12 cellular contexts compared by ENCODE assay signal in the genomic region with DNA sequence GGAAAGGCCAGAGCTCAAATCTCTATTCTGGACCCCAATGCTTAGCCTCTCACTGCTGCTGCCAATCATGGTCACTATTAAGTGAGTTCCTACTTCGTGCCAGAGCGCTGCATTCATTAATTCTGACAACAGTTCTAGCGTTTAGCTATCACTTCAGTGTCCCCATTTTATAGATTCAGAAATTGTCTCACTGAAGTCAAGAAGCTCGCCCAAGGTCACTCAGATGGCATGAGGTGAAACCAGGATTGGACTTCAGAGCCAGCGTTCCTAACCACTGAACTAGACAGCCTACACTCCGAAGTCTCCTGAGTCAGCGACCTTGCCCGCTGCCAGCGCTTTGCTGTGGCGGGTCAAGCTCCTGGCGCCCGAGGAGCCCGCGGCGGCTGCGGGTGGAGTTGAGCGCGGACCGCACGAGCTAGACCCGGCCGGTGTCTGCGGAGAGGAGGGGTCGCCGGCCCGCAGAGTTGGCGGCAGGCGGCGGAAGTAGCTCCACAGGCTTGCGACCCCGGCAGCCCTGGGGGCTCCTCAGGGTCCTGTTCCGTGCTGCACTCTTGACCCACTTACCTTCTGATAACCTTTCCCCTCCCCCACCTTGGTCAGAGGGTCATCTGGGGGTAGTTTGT. TPM values are rescaled to one million over a fixed set of nuclear protein-coding genes. Genes with fewer than 3 reads are reported as not detected.
A peak's percentile ranks its signal among the peaks of the same experiment; 100 is the strongest.
DNase-seq lines count a peak whose midpoint lies in the region; ATAC-seq and TF ChIP-seq lines count a peak whose summit lies in the region.
"Had no signal": no experiment of that assay in that cellular context is flagged by ENCODE, and none has a peak within 500 bp of the region (broad histone marks: within the 10 kb centered on the region; RNA-seq: fewer than 3 reads in every experiment).

No MANE protein-coding gene starts in this region.

- peaks cover 44% of the 10 kb centered on the region for H3K27me3 Mint-ChIP-seq in activated naive CD8-positive, alpha-beta T cell
- peaks cover 80% of the 10 kb centered on the region for H3K27me3 Mint-ChIP-seq in activated naive CD8-positive, alpha-beta T cell treated with anti-CD3 and anti-CD28 coated beads for 36 hours

- TF ChIP-seq CTCF in testis (IDR thresholded peaks at IDR 0.05) (no peak), gastrocnemius medialis (IDR thresholded peaks at IDR 0.05 in 4 of 5, conservative IDR thresholded peaks at IDR 0.05 in 1 of 5) (no peak)

- no peak overlapping the region for H2BK120ac ChIP-seq in mesendoderm (ENCODE audit: low read depth, low read length)

- H2BK15ac ChIP-seq in mesendoderm (replicated peaks; ENCODE audit: low read depth), result no peak overlapping the region

- intact Hi-C loops in testis (cut with DNase I; ENCODE audit: low total_unique reads) (no loop called here), gastrocnemius medialis (cut with DNase I; ENCODE audit: low total_unique reads) (no loop called here)

- H3K4me1 ChIP-seq in duodenal mucosa (ENCODE audit: control insufficient read depth in 1 of 2, insufficient read depth in 2 of 2, low read length in 2 of 2) (peaks cover 9 to 21% of the 10 kb centered on the region in 2 donors), mesendoderm (ENCODE audit: control insufficient read depth, low read depth, low read length) (peaks cover 8% of the 10 kb centered on the region), testis (peaks cover 15% of the 10 kb centered on the region), gastrocnemius medialis (no peaks in the 10 kb centered on the region)
- no peaks in the 10 kb centered on the region for H3K4me1 ChIP-seq in effector memory CD4-positive, alpha-beta T cell (ENCODE audit: control insufficient read depth, insufficient read depth, low read length, poor library complexity, severe bottlenecking)

- no peak overlapping the region for H3K27ac Mint-ChIP-seq in activated naive CD8-positive, alpha-beta T cell
- no peak overlapping the region for H3K27ac Mint-ChIP-seq in activated naive CD8-positive, alpha-beta T cell treated with anti-CD3 and anti-CD28 coated beads for 36 hours
- H3K27ac Mint-ChIP-seq: T-helper 2 cell treated with Interferon-gamma antibody and Interleukin-4, amounts not matched to agents 5 μg/mL and 100 μg/mL, for 36 hours had no signal

- H3K27me3 ChIP-seq in duodenal mucosa (ENCODE audit: control insufficient read depth in 1 of 2, insufficient read depth in 2 of 2, low read length in 2 of 2), result peaks cover 8 to 34% of the 10 kb centered on the region in 2 donors
- no peaks in the 10 kb centered on the region for H3K27me3 ChIP-seq in mesendoderm (ENCODE audit: insufficient read depth, low read length, poor library complexity)
- H3K27me3 ChIP-seq in testis, result no peaks in the 10 kb centered on the region
- peaks cover 31 to 41% (median 39%) of the 10 kb centered on the region in 3 donors for H3K27me3 ChIP-seq in gastrocnemius medialis
- peaks cover 18% of the 10 kb centered on the region for H3K27me3 ChIP-seq in effector memory CD4-positive, alpha-beta T cell (replicated peaks; ENCODE audit: control insufficient read depth, insufficient read depth, low read length, poor library complexity, severe bottlenecking)

- H3K9ac ChIP-seq in duodenal mucosa (ENCODE audit: low read depth in 1 of 2, low read length in 2 of 2) (no peak overlapping the region), mesendoderm (ENCODE audit: low read length) (peak overlapping the region; percentile 65)

- ATAC-seq in gastrocnemius medialis, result no peak

- no peak overlapping the region for H2AK5ac ChIP-seq in mesendoderm (ENCODE audit: low read length)

- H2BK5ac ChIP-seq in mesendoderm (ENCODE audit: low read length), result no peak overlapping the region

- H3K18ac ChIP-seq in mesendoderm (ENCODE audit: low read length), result peak overlapping the region; percentile 13

- no peak overlapping the region for H4K5ac ChIP-seq in mesendoderm (ENCODE audit: low read length)

- H3K27ac ChIP-seq in duodenal mucosa (ENCODE audit: low read depth, low read length) (no peak overlapping the region), mesendoderm (ENCODE audit: low read depth, low read length) (no peak overlapping the region), testis (no peak overlapping the region), gastrocnemius medialis (no peak overlapping the region)
- no peak overlapping the region for H3K27ac ChIP-seq in effector memory CD4-positive, alpha-beta T cell (ENCODE audit: insufficient read depth, low read length, poor library complexity, severe bottlenecking)
- H3K27ac ChIP-seq: thoracic aorta had no signal

- WGBS in mesendoderm (ENCODE audit: extremely low coverage, insufficient coverage, low lambda C conversion rate), result no CpG with 5 or more reads among the region's 32 CpGs
- WGBS in testis, 2 donors, result 0 to 3% methylated on average over 20 to 27 of the region's 32 CpGs

- H3K4ac ChIP-seq in mesendoderm (ENCODE audit: low read depth, low read length), result no peak overlapping the region

- no peaks in the 10 kb centered on the region for H3K79me1 ChIP-seq in mesendoderm (ENCODE audit: low read length)

- no peaks in the 10 kb centered on the region for H3K79me2 ChIP-seq in mesendoderm (ENCODE audit: control insufficient read depth, insufficient read depth, low read length)

- peaks cover 17% of the 10 kb centered on the region for H3K4me1 Mint-ChIP-seq in activated naive CD8-positive, alpha-beta T cell (ENCODE audit: low read depth)
- H3K4me1 Mint-ChIP-seq in activated naive CD8-positive, alpha-beta T cell treated with anti-CD3 and anti-CD28 coated beads for 36 hours, result peaks cover 9% of the 10 kb centered on the region

- H3K36me3 Mint-ChIP-seq in activated naive CD8-positive, alpha-beta T cell, result no peaks in the 10 kb centered on the region
- H3K36me3 Mint-ChIP-seq in activated naive CD8-positive, alpha-beta T cell treated with anti-CD3 and anti-CD28 coated beads for 36 hours, result no peaks in the 10 kb centered on the region

- no peaks in the 10 kb centered on the region for H3K36me3 ChIP-seq in duodenal mucosa (ENCODE audit: control insufficient read depth in 1 of 2, insufficient read depth in 2 of 2, low read length in 2 of 2)
- no peaks in the 10 kb centered on the region for H3K36me3 ChIP-seq in mesendoderm (ENCODE audit: control insufficient read depth, insufficient read depth, low read length)
- no peaks in the 10 kb centered on the region for H3K36me3 ChIP-seq in testis (ENCODE audit: low read depth, missing control alignments)
- H3K36me3 ChIP-seq in gastrocnemius medialis, result no peaks in the 10 kb centered on the region
- H3K36me3 ChIP-seq in effector memory CD4-positive, alpha-beta T cell (ENCODE audit: control insufficient read depth, insufficient read depth, low read length), result no peaks in the 10 kb centered on the region
- H3K36me3 ChIP-seq: thoracic aorta had no signal

- peak overlapping the region; percentile 93 for H3K4me2 ChIP-seq in mesendoderm (ENCODE audit: low read length)

- no peak overlapping the region for H4K8ac ChIP-seq in mesendoderm (ENCODE audit: low read depth, low read length)

- no peaks in the 10 kb centered on the region for H3K9me3 ChIP-seq in duodenal mucosa (ENCODE audit: control insufficient read depth in 1 of 2, low read length in 2 of 2)
- H3K9me3 ChIP-seq in testis, result no peaks in the 10 kb centered on the region
- no peaks in the 10 kb centered on the region for H3K9me3 ChIP-seq in gastrocnemius medialis
- H3K9me3 ChIP-seq in effector memory CD4-positive, alpha-beta T cell (ENCODE audit: control insufficient read depth, low read length), result no peaks in the 10 kb centered on the region
- H3K9me3 ChIP-seq: thoracic aorta had no signal

- H3K56ac ChIP-seq in mesendoderm (ENCODE audit: low read length), result peak overlapping the region; percentile 93

- TF ChIP-seq POLR2A in testis (IDR thresholded peaks at IDR 0.05), result no peak
- TF ChIP-seq POLR2A in gastrocnemius medialis (IDR thresholded peaks at IDR 0.05), result no peak

- H3K4me3 ChIP-seq in duodenal mucosa (ENCODE audit: low read depth in 1 of 2, low read length in 2 of 2), result peak overlapping the region; percentile 60 to 70
- peak overlapping the region; percentile 39 for H3K4me3 ChIP-seq in mesendoderm (ENCODE audit: low read length)
- H3K4me3 ChIP-seq in testis, result peak overlapping the region; percentile 45 to 64
- peak overlapping the region in 1 of 4 donors; percentile 35 for H3K4me3 ChIP-seq in gastrocnemius medialis
- no peak overlapping the region for H3K4me3 ChIP-seq in effector memory CD4-positive, alpha-beta T cell (ENCODE audit: insufficient read depth, low read depth, low read length, poor library complexity, severe bottlenecking)

- no peak for DNase-seq in activated naive CD8-positive, alpha-beta T cell treated with anti-CD3 and anti-CD28 coated beads for 36 hours
- DNase-seq in mesendoderm (peak; percentile 60), testis (no peak), gastrocnemius medialis (no peak)
- no peak for DNase-seq in activated CD8-positive, alpha-beta memory T cell treated with anti-CD3 and anti-CD28 coated beads, Interleukin-2, amount 50 U/mL, for 4 hours
- DNase-seq in effector memory CD4-positive, alpha-beta T cell, result no peak
- DNase-seq: NCI-H1092 treated with DMSO at 0.1 percent for 48 hours; stimulated activated CD4-positive, alpha-beta T cell treated with anti-CD3 and anti-CD28 coated beads, Interleukin-4, amount 100 ng/mL, for 1 hour had no signal

- in situ Hi-C loops in gastrocnemius medialis (cut with MboI; ENCODE audit: low sequenced_read_pairs in 4 of 4), result no loop called here

- peak overlapping the region; percentile 30 for H3K23ac ChIP-seq in mesendoderm (ENCODE audit: low read length)

- H3K9me3 Mint-ChIP-seq in activated naive CD8-positive, alpha-beta T cell (ENCODE audit: low read depth), result no peaks in the 10 kb centered on the region
- peaks cover 9% of the 10 kb centered on the region for H3K9me3 Mint-ChIP-seq in activated naive CD8-positive, alpha-beta T cell treated with anti-CD3 and anti-CD28 coated beads for 36 hours
- H3K9me3 Mint-ChIP-seq: T-helper 2 cell treated with Interferon-gamma antibody and Interleukin-4, amounts not matched to agents 5 μg/mL and 100 μg/mL, for 36 hours had no signal

- H3K4me3 Mint-ChIP-seq in activated naive CD8-positive, alpha-beta T cell, result peak overlapping the region; percentile 47
- no peak overlapping the region for H3K4me3 Mint-ChIP-seq in activated naive CD8-positive, alpha-beta T cell treated with anti-CD3 and anti-CD28 coated beads for 36 hours
- H3K4me3 Mint-ChIP-seq: T-helper 2 cell treated with Interferon-gamma antibody and Interleukin-4, amounts not matched to agents 5 μg/mL and 100 μg/mL, for 36 hours had no signal

RNA-seq across cellular contexts. Expression of gene GABRB2, which starts 2.1 kb away (rescaled TPM):
- not detected for total RNA-seq in activated naive CD8-positive, alpha-beta T cell treated with anti-CD3 and anti-CD28 coated beads for 36 hours
- 15.0 TPM for polyA plus RNA-seq in mesendoderm (2013, experiment 1 of 2)
- 13.0 TPM for polyA plus RNA-seq in mesendoderm (2013, experiment 2 of 2)
- total RNA-seq in testis (1 to 10 TPM; 4.0 to 4.7 TPM), gastrocnemius medialis (under 1 TPM; 0.16 to 0.97 (median 0.63) TPM)
- polyA plus RNA-seq in testis (ENCODE audit: insufficient read depth, low read depth, low replicate concordance), result 1.3 TPM
